ENCODE assay signal across 8 cellular contexts in genomic region chr12:69879007-69879960, GRCh38. TPM values are rescaled to one million over a fixed set of nuclear protein-coding genes. Genes with fewer than 3 reads are reported as not detected.
DNase-seq lines count a peak whose midpoint lies in the region; ATAC-seq, FAIRE-seq and TF ChIP-seq lines count a peak whose summit lies in the region.

No MANE protein-coding gene starts in this region.

- H3K27me3 ChIP-seq in HepG2 (ENCODE audit: control insufficient read depth in 1 of 2, insufficient read depth in 2 of 2, low read length in 2 of 2), result peaks cover 0 to 13% of the 10 kb centered on the region in 2 experiments; a peak in 2 of 5 replicates

- no peaks in the 10 kb centered on the region for H3K79me2 ChIP-seq in HepG2 (ENCODE audit: insufficient read depth, low read length)

- no peak overlapping the region for H3K4me3 ChIP-seq in HepG2 (replicated peaks in 1 of 3; ENCODE audit: insufficient read depth in 1 of 3, low read depth in 2 of 3, low read length in 3 of 3)

- DNase-seq in AG09319 (ENCODE audit: extremely low read depth, low read depth) (peak; percentile 32), NCI-H2171 treated with DMSO at 0.1 percent for 48 hours (lab: John Stamatoyannopoulos, UW) (peak; percentile 84), activated B cell treated with CpG ODN at 0.5 μM for 24 hours (peak; percentile 29), HepG2 (ENCODE audit: low spot score) (peak; percentile 51)
- DNase-seq in central memory CD8-positive, alpha-beta T cell (ENCODE audit: low spot score in 2 of 2), result peak; percentile 27 to 28
- peak; percentile 71 for DNase-seq in stimulated activated CD4-positive, alpha-beta T cell treated with anti-CD3 and anti-CD28 coated beads, Interleukin-4, amount 100 ng/mL, for 24 hours

- intact Hi-C loops in activated B cell treated with CpG ODN at 0.5 μM for 24 hours (cut with micrococcal nuclease), result loop anchor here (1.0 kb wide), 3 partner anchors 698 to 851 kb away; no protein-coding TSS in a partner anchor
- intact Hi-C loops in HepG2 (cut with micrococcal nuclease; ENCODE audit: unreplicated experiment), result loop anchor here (1.0 to 2.0 kb wide), 2 partner anchors 698 to 852 kb away; no protein-coding TSS in a partner anchor

- H3K4me1 Mint-ChIP-seq in activated B cell treated with CpG ODN at 0.5 μM for 24 hours, result peaks cover 5% of the 10 kb centered on the region
- peaks cover 10% of the 10 kb centered on the region for H3K4me1 Mint-ChIP-seq in central memory CD8-positive, alpha-beta T cell

- no peaks in the 10 kb centered on the region for H3K36me3 Mint-ChIP-seq in activated B cell treated with CpG ODN at 0.5 μM for 24 hours (ENCODE audit: low read depth)
- H3K36me3 Mint-ChIP-seq in central memory CD8-positive, alpha-beta T cell (ENCODE audit: insufficient read depth), result no peaks in the 10 kb centered on the region

- no peaks in the 10 kb centered on the region for H3K36me3 ChIP-seq in HepG2 (replicated peaks in 1 of 2; ENCODE audit: control insufficient read depth in 1 of 2, insufficient read depth in 2 of 2, low read length in 2 of 2)

- no peak for TF ChIP-seq POLR2A in HepG2 (IDR thresholded peaks at IDR 0.05; ENCODE audit: insufficient read depth in 1 of 2, low read depth in 2 of 2, low read length in 2 of 2)

- 27% methylated on average over 23 of the region's 23 CpGs for WGBS in HepG2 (ENCODE audit: low lambda C conversion rate)

- no TSS peak for BruUV-seq in HepG2 (replicated peaks; lab: Mats Ljungman, UMichigan)

- no peaks in the 10 kb centered on the region for H3K9me3 ChIP-seq in HepG2 (ENCODE audit: low read length)

- H3K4me2 ChIP-seq in HepG2 (ENCODE audit: low read depth, low read length), result no peak overlapping the region

- no peaks in the 10 kb centered on the region for H3K9me3 Mint-ChIP-seq in activated B cell treated with CpG ODN at 0.5 μM for 24 hours
- H3K9me3 Mint-ChIP-seq in central memory CD8-positive, alpha-beta T cell, result no peaks in the 10 kb centered on the region

- FAIRE-seq in HepG2 (lab: Jason Lieb, UNC), result peak; percentile 68

- TF ChIP-seq RAD21 in HepG2 (CRISPR knock-in tag; IDR thresholded peaks at IDR 0.05), result peak; percentile 76

- H4K20me1 ChIP-seq in HepG2 (ENCODE audit: insufficient read depth, low read length), result no peaks in the 10 kb centered on the region

- H3K27ac ChIP-seq in HepG2 (ENCODE audit: extremely low read length, insufficient read depth, low read length), result no peak overlapping the region

- H2AFZ ChIP-seq in HepG2 (ENCODE audit: low read length), result no peak overlapping the region

- POLR2A ChIA-PET in activated B cell treated with CpG ODN at 0.5 μM for 24 hours (lab: Charles Lee) (no interaction called here), HepG2 (lab: Yijun Ruan, JAX) (no interaction called here)

- no peak for TF ChIP-seq EP300 in HepG2 (IDR thresholded peaks at IDR 0.05; ENCODE audit: low read depth in 2 of 2, low read length in 2 of 2)
- TF ChIP-seq EP300 in HepG2 (CRISPR knock-in tag; IDR thresholded peaks at IDR 0.05; ENCODE audit: borderline replicate concordance), result no peak

- H3K27me3 Mint-ChIP-seq in activated B cell treated with CpG ODN at 0.5 μM for 24 hours, result peaks cover 15% of the 10 kb centered on the region
- H3K27me3 Mint-ChIP-seq in central memory CD8-positive, alpha-beta T cell, result peaks cover 56% of the 10 kb centered on the region

- peak; percentile 89 for TF ChIP-seq CTCF in AG09319 (IDR thresholded peaks at IDR 0.05; ENCODE audit: low read depth, low read length)
- peak; percentile 95 for TF ChIP-seq CTCF in activated B cell treated with CpG ODN at 0.5 μM for 24 hours (IDR thresholded peaks at IDR 0.05)
- TF ChIP-seq CTCF in HepG2 (CRISPR knock-in tag; IDR thresholded peaks at IDR 0.05), result peak; percentile 84

- CTCF ChIA-PET in activated B cell treated with CpG ODN at 0.5 μM for 24 hours (lab: Charles Lee), result interaction anchor here (0.7 to 5.3 kb wide), 16 partner anchors 12 to 1868 kb away, joined by 3 to 45 read pairs (median 4); no protein-coding TSS in a partner anchor
- CTCF ChIA-PET in HepG2 (lab: Yijun Ruan, JAX; ENCODE audit: low intra/inter-chr PET ratio, low total read pairs), result interaction anchor here (0.7 to 1.6 kb wide), 3 partner anchors 698 to 851 kb away, joined by 3 to 11 read pairs (median 7); no protein-coding TSS in a partner anchor

- in situ Hi-C loops in HepG2 (cut with HindIII; ENCODE audit: extremely low pct_ligation_motif_present, low pct_unique_long_range_greater_than_20kb), result loop anchor here (5.0 to 25.0 kb wide), 2 partner anchors 483 to 848 kb away; partner anchors contain the start of gene KCNMB4

- H3K27ac Mint-ChIP-seq in activated B cell treated with CpG ODN at 0.5 μM for 24 hours, result no peak overlapping the region
- no peak overlapping the region for H3K27ac Mint-ChIP-seq in central memory CD8-positive, alpha-beta T cell (ENCODE audit: low read depth)

- H3K4me3 Mint-ChIP-seq in activated B cell treated with CpG ODN at 0.5 μM for 24 hours, result no peak overlapping the region
- H3K4me3 Mint-ChIP-seq in central memory CD8-positive, alpha-beta T cell, result no peak overlapping the region

- H3K9ac ChIP-seq in HepG2 (ENCODE audit: insufficient read depth, low read depth, low read length), result no peak overlapping the region

- H3K4me1 ChIP-seq in HepG2 (ENCODE audit: insufficient read depth, low read length), result no peaks in the 10 kb centered on the region

- ATAC-seq in GM18870 (IDR thresholded peaks at IDR 0.05; ENCODE audit: unreplicated experiment) (peak; percentile 87), HG03097 (IDR thresholded peaks at IDR 0.05; ENCODE audit: low FRiP score, unreplicated experiment) (peak; percentile 90), activated B cell treated with CpG ODN at 0.5 μM for 24 hours (ENCODE audit: low read depth) (peak; percentile 82), HepG2 (peak; percentile 97)
- peak; percentile 75 for ATAC-seq in central memory CD8-positive, alpha-beta T cell (replicated peaks; ENCODE audit: extremely low read depth, poor library complexity, severe bottlenecking)

TF ChIP-seq in HepG2, 621 proteins besides CTCF, POLR2A, EP300 and RAD21 (continues in another document):
- TF ChIP-seq DR1 (CRISPR knock-in tag; IDR thresholded peaks at IDR 0.05) (no peak), SP4 (CRISPR knock-in tag; IDR thresholded peaks at IDR 0.05) (0 out of 2 replicates have a peak, but pooled peaks have one; percentile 21), TCF7 (IDR thresholded peaks at IDR 0.05; ENCODE audit: low read depth) (no peak)
- TF ChIP-seq, protein P1, sequence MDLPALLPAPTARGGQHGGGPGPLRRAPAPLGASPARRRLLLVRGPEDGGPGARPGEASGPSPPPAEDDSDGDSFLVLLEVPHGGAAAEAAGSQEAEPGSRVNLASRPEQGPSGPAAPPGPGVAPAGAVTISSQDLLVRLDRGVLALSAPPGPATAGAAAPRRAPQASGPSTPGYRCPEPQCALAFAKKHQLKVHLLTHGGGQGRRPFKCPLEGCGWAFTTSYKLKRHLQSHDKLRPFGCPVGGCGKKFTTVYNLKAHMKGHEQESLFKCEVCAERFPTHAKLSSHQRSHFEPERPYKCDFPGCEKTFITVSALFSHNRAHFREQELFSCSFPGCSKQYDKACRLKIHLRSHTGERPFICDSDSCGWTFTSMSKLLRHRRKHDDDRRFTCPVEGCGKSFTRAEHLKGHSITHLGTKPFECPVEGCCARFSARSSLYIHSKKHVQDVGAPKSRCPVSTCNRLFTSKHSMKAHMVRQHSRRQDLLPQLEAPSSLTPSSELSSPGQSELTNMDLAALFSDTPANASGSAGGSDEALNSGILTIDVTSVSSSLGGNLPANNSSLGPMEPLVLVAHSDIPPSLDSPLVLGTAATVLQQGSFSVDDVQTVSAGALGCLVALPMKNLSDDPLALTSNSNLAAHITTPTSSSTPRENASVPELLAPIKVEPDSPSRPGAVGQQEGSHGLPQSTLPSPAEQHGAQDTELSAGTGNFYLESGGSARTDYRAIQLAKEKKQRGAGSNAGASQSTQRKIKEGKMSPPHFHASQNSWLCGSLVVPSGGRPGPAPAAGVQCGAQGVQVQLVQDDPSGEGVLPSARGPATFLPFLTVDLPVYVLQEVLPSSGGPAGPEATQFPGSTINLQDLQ (CRISPR knock-in tag; IDR thresholded peaks at IDR 0.05), result no peak
- TF ChIP-seq, protein P2, sequence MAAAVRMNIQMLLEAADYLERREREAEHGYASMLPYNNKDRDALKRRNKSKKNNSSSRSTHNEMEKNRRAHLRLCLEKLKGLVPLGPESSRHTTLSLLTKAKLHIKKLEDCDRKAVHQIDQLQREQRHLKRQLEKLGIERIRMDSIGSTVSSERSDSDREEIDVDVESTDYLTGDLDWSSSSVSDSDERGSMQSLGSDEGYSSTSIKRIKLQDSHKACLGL (CRISPR knock-in tag; IDR thresholded peaks at IDR 0.05), result no peak

RNA-seq across cellular contexts. Expression of gene MYRFL, which starts 54.3 kb away (rescaled TPM):
- not detected in 2 replicates for total RNA-seq in activated B cell treated with CpG ODN at 0.5 μM for 24 hours
- total RNA-seq in HepG2 (2016; rRNA removed; fragmentation: Illumina TruSeq; extraction: Trizol), result 0.09 and 0.10 TPM in 2 replicates
- total RNA-seq in HepG2 (2016; cell fraction: cytosol; rRNA removed; fragmentation: Illumina TruSeq; extraction: Trizol; ENCODE audit: low read depth), result 0.35 and 0.40 TPM in 2 replicates
- total RNA-seq in HepG2 (2016; cell fraction: insoluble cytoplasmic fraction; rRNA removed; fragmentation: Illumina TruSeq; extraction: Trizol), result 0.17 TPM in 1 of 2 replicates, not detected in the other
- 0.19 and 0.24 TPM in 2 replicates for total RNA-seq in HepG2 (2016; cell fraction: membrane; rRNA removed; fragmentation: Illumina TruSeq; extraction: Trizol)
- 0.31 and 0.44 TPM in 2 replicates for total RNA-seq in HepG2 (2016; cell fraction: nucleus; rRNA removed; fragmentation: Illumina TruSeq; extraction: Trizol)
- polyA plus RNA-seq in HepG2 (2011; rRNA removed), result 0.11 and 0.54 TPM in 2 replicates
- polyA plus RNA-seq in HepG2 (2011; cell fraction: cytosol; rRNA removed), result 0.01 and 0.08 TPM in 2 replicates
- polyA plus RNA-seq in HepG2 (2011; cell fraction: nucleus; rRNA removed), result 0.26 and 0.48 TPM in 2 replicates
- polyA plus RNA-seq in HepG2 (2012), result 0.20 and 0.25 TPM in 2 replicates
- not detected in 2 replicates for polyA plus RNA-seq in HepG2 (2016; cell fraction: cytosol; fragmentation: Illumina TruSeq; extraction: Trizol; ENCODE audit: low read depth)
- polyA plus RNA-seq in HepG2 (2016; cell fraction: insoluble cytoplasmic fraction; fragmentation: Illumina TruSeq; extraction: Trizol; ENCODE audit: low read depth), result not detected in 2 replicates
- polyA plus RNA-seq in HepG2 (2016; cell fraction: membrane; fragmentation: Illumina TruSeq; extraction: Trizol; ENCODE audit: low read depth), result not detected in 2 replicates
- polyA plus RNA-seq in HepG2 (2016; cell fraction: nucleus; fragmentation: Illumina TruSeq; extraction: Trizol; ENCODE audit: insufficient read depth, low read depth), result 0.39 and 0.62 TPM in 2 replicates
- polyA minus RNA-seq in HepG2 (2011; rRNA and poly(A)+ RNA removed; ENCODE audit: low replicate concordance), result 0.08 TPM in 1 of 2 replicates, not detected in the other
- not detected in 2 replicates for polyA minus RNA-seq in HepG2 (2011; cell fraction: cytosol; rRNA and poly(A)+ RNA removed)
- polyA minus RNA-seq in HepG2 (2011; cell fraction: nucleus; rRNA and poly(A)+ RNA removed), result 0.52 and 1.1 TPM in 2 replicates

Comparison
In these comparisons a context has a peak if more than half of its experiments do, and no peak if none do; other contexts are left out.
1. DNase-seq: peak in every context shown above with its lines; median percentile 84 in NCI-H2171 treated with DMSO at 0.1 percent for 48 hours; 71 in stimulated activated CD4-positive, alpha-beta T cell treated with anti-CD3 and anti-CD28 coated beads, Interleukin-4, amount 100 ng/mL, for 24 hours; 51 in HepG2; 32 in AG09319; 29 in activated B cell treated with CpG ODN at 0.5 μM for 24 hours; 28 in central memory CD8-positive, alpha-beta T cell.